In the genomic region with DNA sequence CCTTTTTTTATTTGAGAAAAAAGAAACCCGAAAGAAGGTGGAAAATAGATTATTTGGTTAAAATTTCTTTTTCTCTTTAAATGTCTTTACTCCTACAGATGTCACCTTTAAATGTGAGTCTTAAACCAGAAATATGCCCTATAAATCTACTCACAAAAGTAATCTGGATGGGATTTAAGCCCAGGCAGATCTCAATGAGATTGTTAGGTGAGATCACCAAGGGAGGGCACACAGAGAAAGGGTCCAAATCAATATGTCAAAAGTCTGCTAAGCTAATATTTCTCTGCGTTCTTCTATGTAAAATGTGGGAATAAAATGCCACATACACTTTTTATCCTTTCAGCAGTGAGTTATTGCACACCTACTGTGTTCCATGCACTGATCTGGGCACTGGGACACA, we compare ENCODE assay signal across 31 cellular contexts. TPM values are rescaled to one million over a fixed set of nuclear protein-coding genes. Genes with fewer than 3 reads are reported as not detected.
"Had no signal": no experiment of that assay in that cellular context is flagged by ENCODE, and none has a peak within 500 bp of the region (broad histone marks: within the 10 kb centered on the region; RNA-seq: fewer than 3 reads in every experiment).

No MANE protein-coding gene starts in this region.

- H3K36me3 Mint-ChIP-seq: activated naive CD4-positive, alpha-beta T cell treated with anti-CD3 and anti-CD28 coated beads, Interleukin-2, amount 50 U/mL, for 24 hours; activated naive CD8-positive, alpha-beta T cell treated with anti-CD3 and anti-CD28 coated beads for 36 hours; WTC11 had no signal

- H3K27ac ChIP-seq: adrenal gland, coronary artery, epithelial cell of prostate, esophagus squamous epithelium, gastroesophageal sphincter, heart right ventricle had no signal

- H3K27ac Mint-ChIP-seq: activated CD4-positive, alpha-beta memory T cell treated with anti-CD3 and anti-CD28 coated beads, Interleukin-2, amount 10 ng/mL, durations not matched to agents 7 days and 5 days; activated CD4-positive, alpha-beta T cell treated with anti-CD3 and anti-CD28 coated beads, Interleukin-2, amount 10 ng/mL, durations not matched to agents 7 days and 5 days; activated naive CD4-positive, alpha-beta T cell treated with anti-CD3 and anti-CD28 coated beads for 36 hours; activated naive CD4-positive, alpha-beta T cell treated with anti-CD3 and anti-CD28 coated beads, Interleukin-2, amount 50 U/mL, for 24 hours; activated naive CD8-positive, alpha-beta T cell treated with anti-CD3 and anti-CD28 coated beads for 36 hours; activated naive CD8-positive, alpha-beta T cell treated with anti-CD3 and anti-CD28 coated beads, Interleukin-2, amount 50 U/mL, for 24 hours; activated T-cell treated with anti-CD3 and anti-CD28 coated beads, Interleukin-2, amount 50 U/mL, for 24 hours; activated T-helper 1 cell treated with anti-CD3 and anti-CD28 coated beads, Interleukin-12 subunit alpha, Interleukin-12 subunit beta, Interleukin-2, Interleukin-4 antibody, amounts not matched to agents 30 ng/mL and 10 ng/mL and 1 ng/mL, durations not matched to agents 14 hours and 24 hours and 36 hours; activated T-helper 2 cell treated with anti-CD3 and anti-CD28 coated beads, Interferon-gamma antibody, Interleukin-2, Interleukin-4, amounts not matched to agents 10 μg/mL and 5 μg/mL and 100 μg/mL, durations not matched to agents 14 hours and 24 hours and 36 hours; dendritic cell treated with granulocyte-macrophage colony-stimulating factor and Interleukin-4, amounts not matched to agents 40 ng/mL and 50 ng/mL, for 4 days; effector memory CD8-positive, alpha-beta T cell; WTC11 had no signal

- H3K36me3 ChIP-seq: adrenal gland, esophagus squamous epithelium, gastroesophageal sphincter, heart right ventricle had no signal

- H3K9me3 ChIP-seq: adrenal gland, esophagus squamous epithelium, gastroesophageal sphincter had no signal

- DNase-seq: activated CD4-positive, alpha-beta memory T cell treated with anti-CD3 and anti-CD28 coated beads, Interleukin-2, amount 10 ng/mL, durations not matched to agents 7 days and 5 days; activated CD4-positive, alpha-beta T cell treated with anti-CD3 and anti-CD28 coated beads for 1 hour; activated CD4-positive, alpha-beta T cell treated with anti-CD3 and anti-CD28 coated beads for 4 hours; activated CD4-positive, alpha-beta T cell treated with anti-CD3 and anti-CD28 coated beads, Interleukin-2, amount 10 ng/mL, durations not matched to agents 7 days and 5 days; activated CD4-positive, alpha-beta T cell treated with anti-CD3 and anti-CD28 coated beads, Interleukin-2, amount 50 U/mL, for 4 hours; activated CD8-positive, alpha-beta memory T cell treated with anti-CD3 and anti-CD28 coated beads, Interleukin-2, amount 50 U/mL, for 48 hours; activated effector memory CD4-positive, alpha-beta T cell treated with anti-CD3 and anti-CD28 coated beads, Interleukin-2, amount 50 U/mL, for 16 hours; activated naive CD4-positive, alpha-beta T cell treated with anti-CD3 and anti-CD28 coated beads for 36 hours; activated naive CD8-positive, alpha-beta T cell treated with anti-CD3 and anti-CD28 coated beads for 36 hours; activated naive CD8-positive, alpha-beta T cell treated with anti-CD3 and anti-CD28 coated beads, Interleukin-2, amount 50 U/mL, for 24 hours; activated T-cell treated with anti-CD3 and anti-CD28 coated beads for 4 hours; activated T-cell treated with anti-CD3 and anti-CD28 coated beads, Interleukin-2, amount 50 U/mL, for 24 hours; aorta; central memory CD4-positive, alpha-beta T cell; cerebellar nuclear complex; effector memory CD8-positive, alpha-beta T cell; esophagus squamous epithelium; foreskin melanocyte; T-helper 2 cell had no signal

- H3K4me3 ChIP-seq: adrenal gland, coronary artery, esophagus squamous epithelium, gastroesophageal sphincter, heart right ventricle had no signal

- H3K4me1 Mint-ChIP-seq: activated CD4-positive, alpha-beta memory T cell treated with anti-CD3 and anti-CD28 coated beads, Interleukin-2, amount 10 ng/mL, durations not matched to agents 7 days and 5 days; activated CD4-positive, alpha-beta T cell treated with anti-CD3 and anti-CD28 coated beads, Interleukin-2, amount 10 ng/mL, durations not matched to agents 7 days and 5 days; activated naive CD4-positive, alpha-beta T cell treated with anti-CD3 and anti-CD28 coated beads, Interleukin-2, amount 50 U/mL, for 24 hours; activated naive CD8-positive, alpha-beta T cell treated with anti-CD3 and anti-CD28 coated beads for 36 hours; activated naive CD8-positive, alpha-beta T cell treated with anti-CD3 and anti-CD28 coated beads, Interleukin-2, amount 50 U/mL, for 24 hours had no signal

- H3K4me3 Mint-ChIP-seq: activated CD4-positive, alpha-beta memory T cell treated with anti-CD3 and anti-CD28 coated beads, Interleukin-2, amount 10 ng/mL, durations not matched to agents 7 days and 5 days; activated CD4-positive, alpha-beta T cell treated with anti-CD3 and anti-CD28 coated beads, Interleukin-2, amount 10 ng/mL, durations not matched to agents 7 days and 5 days; activated naive CD4-positive, alpha-beta T cell treated with anti-CD3 and anti-CD28 coated beads for 36 hours; activated naive CD4-positive, alpha-beta T cell treated with anti-CD3 and anti-CD28 coated beads, Interleukin-2, amount 50 U/mL, for 24 hours; activated naive CD8-positive, alpha-beta T cell treated with anti-CD3 and anti-CD28 coated beads for 36 hours; activated naive CD8-positive, alpha-beta T cell treated with anti-CD3 and anti-CD28 coated beads, Interleukin-2, amount 50 U/mL, for 24 hours; activated T-cell treated with anti-CD3 and anti-CD28 coated beads, Interleukin-2, amount 50 U/mL, for 24 hours; activated T-helper 1 cell treated with anti-CD3 and anti-CD28 coated beads, Interleukin-12 subunit alpha, Interleukin-12 subunit beta, Interleukin-2, Interleukin-4 antibody, amounts not matched to agents 30 ng/mL and 10 ng/mL and 1 ng/mL, durations not matched to agents 14 hours and 24 hours and 36 hours; dendritic cell treated with granulocyte-macrophage colony-stimulating factor and Interleukin-4, amounts not matched to agents 40 ng/mL and 50 ng/mL, for 4 days; effector memory CD8-positive, alpha-beta T cell; WTC11 had no signal

- H3K27me3 ChIP-seq: adrenal gland, dorsolateral prefrontal cortex, esophagus squamous epithelium, gastroesophageal sphincter, heart right ventricle had no signal

- ATAC-seq: activated naive CD8-positive, alpha-beta T cell treated with anti-CD3 and anti-CD28 coated beads, Interleukin-2, amount 50 U/mL, for 24 hours; effector memory CD8-positive, alpha-beta T cell; gastroesophageal sphincter; heart right ventricle had no signal

- H3K9me3 Mint-ChIP-seq: activated CD4-positive, alpha-beta memory T cell treated with anti-CD3 and anti-CD28 coated beads, Interleukin-2, amount 10 ng/mL, durations not matched to agents 7 days and 5 days; activated CD4-positive, alpha-beta T cell treated with anti-CD3 and anti-CD28 coated beads, Interleukin-2, amount 10 ng/mL, durations not matched to agents 7 days and 5 days; activated naive CD4-positive, alpha-beta T cell treated with anti-CD3 and anti-CD28 coated beads for 36 hours; activated naive CD4-positive, alpha-beta T cell treated with anti-CD3 and anti-CD28 coated beads, Interleukin-2, amount 50 U/mL, for 24 hours; activated naive CD8-positive, alpha-beta T cell treated with anti-CD3 and anti-CD28 coated beads for 36 hours; activated naive CD8-positive, alpha-beta T cell treated with anti-CD3 and anti-CD28 coated beads, Interleukin-2, amount 50 U/mL, for 24 hours; activated T-cell treated with anti-CD3 and anti-CD28 coated beads, Interleukin-2, amount 50 U/mL, for 24 hours; activated T-helper 1 cell treated with anti-CD3 and anti-CD28 coated beads, Interleukin-12 subunit alpha, Interleukin-12 subunit beta, Interleukin-2, Interleukin-4 antibody, amounts not matched to agents 30 ng/mL and 10 ng/mL and 1 ng/mL, durations not matched to agents 14 hours and 24 hours and 36 hours; activated T-helper 2 cell treated with anti-CD3 and anti-CD28 coated beads, Interferon-gamma antibody, Interleukin-2, Interleukin-4, amounts not matched to agents 10 μg/mL and 5 μg/mL and 100 μg/mL, durations not matched to agents 14 hours and 24 hours and 36 hours; dendritic cell treated with granulocyte-macrophage colony-stimulating factor and Interleukin-4, amounts not matched to agents 40 ng/mL and 50 ng/mL, for 4 days; effector memory CD8-positive, alpha-beta T cell; WTC11 had no signal

- H3K4me1 ChIP-seq: esophagus squamous epithelium had no signal

RNA-seq across cellular contexts. Expression of gene WASF3, which starts 32.9 kb away (rescaled TPM):
- total RNA-seq: activated CD4-positive, alpha-beta memory T cell treated with anti-CD3 and anti-CD28 coated beads, Interleukin-2, amount 10 ng/mL, durations not matched to agents 7 days and 5 days; activated naive CD4-positive, alpha-beta T cell treated with anti-CD3 and anti-CD28 coated beads for 36 hours; T-helper 1 cell treated with Interleukin-12 subunit alpha and Interleukin-12 subunit beta and Interleukin-4 antibody, amounts not matched to agents 30 ng/mL and 1 ng/mL, for 36 hours had no signal
